In the genomic region with DNA sequence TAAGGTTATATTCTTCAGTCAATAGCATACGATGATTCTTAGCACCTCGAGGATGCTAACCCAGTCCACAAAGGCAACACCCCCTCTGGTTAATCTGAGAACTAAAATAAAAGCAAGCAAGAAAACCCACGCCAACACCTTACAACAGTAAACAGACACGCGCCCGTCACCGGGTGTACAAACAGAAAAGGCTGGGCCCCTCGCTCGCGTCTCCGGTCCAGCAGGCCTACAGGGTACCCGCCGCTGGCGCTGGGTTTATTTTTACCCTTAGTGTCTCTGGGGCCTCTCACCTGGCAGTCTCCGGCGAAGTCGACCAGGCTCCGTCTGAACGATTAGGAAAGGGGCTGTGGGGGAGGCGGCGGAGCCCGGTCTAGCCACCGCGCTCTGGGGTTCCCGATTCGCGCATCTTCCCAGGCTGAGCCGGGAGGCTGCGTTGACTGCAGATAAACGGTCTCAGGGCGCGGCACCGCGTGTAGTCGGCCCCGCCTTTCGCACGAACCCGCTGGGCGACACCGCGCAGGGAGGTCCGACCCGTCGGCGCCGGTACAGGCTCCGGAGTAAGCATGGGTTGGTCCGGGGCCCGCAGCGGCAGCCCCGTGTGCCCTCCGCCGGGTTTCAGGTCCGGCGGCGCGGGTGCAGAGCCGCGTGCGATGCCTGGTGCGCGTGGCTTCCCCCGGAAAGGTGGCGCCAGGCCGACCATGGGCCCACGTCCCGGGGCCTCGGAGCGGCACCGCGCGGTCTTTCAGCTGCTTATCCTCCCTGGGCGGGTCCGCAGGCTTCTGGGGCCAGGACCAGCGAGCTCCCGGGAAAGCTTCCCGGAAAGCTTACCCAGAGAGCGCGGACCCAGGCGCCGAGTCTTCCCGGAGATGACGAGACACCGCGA, we compare ENCODE assay signal across 1 cellular context.
TF ChIP-seq lines count a peak whose summit lies in the region.

A gene with protein sequence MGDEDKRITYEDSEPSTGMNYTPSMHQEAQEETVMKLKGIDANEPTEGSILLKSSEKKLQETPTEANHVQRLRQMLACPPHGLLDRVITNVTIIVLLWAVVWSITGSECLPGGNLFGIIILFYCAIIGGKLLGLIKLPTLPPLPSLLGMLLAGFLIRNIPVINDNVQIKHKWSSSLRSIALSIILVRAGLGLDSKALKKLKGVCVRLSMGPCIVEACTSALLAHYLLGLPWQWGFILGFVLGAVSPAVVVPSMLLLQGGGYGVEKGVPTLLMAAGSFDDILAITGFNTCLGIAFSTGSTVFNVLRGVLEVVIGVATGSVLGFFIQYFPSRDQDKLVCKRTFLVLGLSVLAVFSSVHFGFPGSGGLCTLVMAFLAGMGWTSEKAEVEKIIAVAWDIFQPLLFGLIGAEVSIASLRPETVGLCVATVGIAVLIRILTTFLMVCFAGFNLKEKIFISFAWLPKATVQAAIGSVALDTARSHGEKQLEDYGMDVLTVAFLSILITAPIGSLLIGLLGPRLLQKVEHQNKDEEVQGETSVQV (minus strand): TSS at position 868 of the 883 bp plus-strand sequence. CDS start 9,211 bp downstream, outside the sequence.

TF ChIP-seq in K562, 482 proteins besides CTCF, POLR2A, EP300 and RAD21 (continued from another document and continues in another):
- TF ChIP-seq, protein P1, sequence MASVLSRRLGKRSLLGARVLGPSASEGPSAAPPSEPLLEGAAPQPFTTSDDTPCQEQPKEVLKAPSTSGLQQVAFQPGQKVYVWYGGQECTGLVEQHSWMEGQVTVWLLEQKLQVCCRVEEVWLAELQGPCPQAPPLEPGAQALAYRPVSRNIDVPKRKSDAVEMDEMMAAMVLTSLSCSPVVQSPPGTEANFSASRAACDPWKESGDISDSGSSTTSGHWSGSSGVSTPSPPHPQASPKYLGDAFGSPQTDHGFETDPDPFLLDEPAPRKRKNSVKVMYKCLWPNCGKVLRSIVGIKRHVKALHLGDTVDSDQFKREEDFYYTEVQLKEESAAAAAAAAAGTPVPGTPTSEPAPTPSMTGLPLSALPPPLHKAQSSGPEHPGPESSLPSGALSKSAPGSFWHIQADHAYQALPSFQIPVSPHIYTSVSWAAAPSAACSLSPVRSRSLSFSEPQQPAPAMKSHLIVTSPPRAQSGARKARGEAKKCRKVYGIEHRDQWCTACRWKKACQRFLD (CRISPR knock-in tag; IDR thresholded peaks at IDR 0.05): no peak
- TF ChIP-seq KLF16 (IDR thresholded peaks at IDR 0.05) (no peak), BDP1 (IDR thresholded peaks at IDR 0.05; ENCODE audit: insufficient read depth, insufficient read length) (no peak), RFX5 (IDR thresholded peaks at IDR 0.05; ENCODE audit: low read depth, low read length) (no peak), ZZZ3 (IDR thresholded peaks at IDR 0.05) (no peak), CBX5 (IDR thresholded peaks at IDR 0.05; ENCODE audit: borderline replicate concordance, low read depth) (no peak), ZNF12 (CRISPR knock-in tag; IDR thresholded peaks at IDR 0.05) (no peak; the same call in 1 of the 2 replicates), NELFE (IDR thresholded peaks at IDR 0.05; ENCODE audit: insufficient read depth, insufficient read length) (no peak), ZNF589 (CRISPR knock-in tag; IDR thresholded peaks at IDR 0.05; ENCODE audit: low read depth) (no peak), ATF7 (IDR thresholded peaks at IDR 0.05) (0 out of 2 replicates have a peak, but pooled peaks have one; percentile 31), ZFP1 (CRISPR knock-in tag; IDR thresholded peaks at IDR 0.05) (no peak), CC2D1A (IDR thresholded peaks at IDR 0.05) (no peak)
- TF ChIP-seq, protein P2, sequence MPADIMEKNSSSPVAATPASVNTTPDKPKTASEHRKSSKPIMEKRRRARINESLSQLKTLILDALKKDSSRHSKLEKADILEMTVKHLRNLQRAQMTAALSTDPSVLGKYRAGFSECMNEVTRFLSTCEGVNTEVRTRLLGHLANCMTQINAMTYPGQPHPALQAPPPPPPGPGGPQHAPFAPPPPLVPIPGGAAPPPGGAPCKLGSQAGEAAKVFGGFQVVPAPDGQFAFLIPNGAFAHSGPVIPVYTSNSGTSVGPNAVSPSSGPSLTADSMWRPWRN (IDR thresholded peaks at IDR 0.05; ENCODE audit: low read depth): no peak
- TF ChIP-seq, protein P3, sequence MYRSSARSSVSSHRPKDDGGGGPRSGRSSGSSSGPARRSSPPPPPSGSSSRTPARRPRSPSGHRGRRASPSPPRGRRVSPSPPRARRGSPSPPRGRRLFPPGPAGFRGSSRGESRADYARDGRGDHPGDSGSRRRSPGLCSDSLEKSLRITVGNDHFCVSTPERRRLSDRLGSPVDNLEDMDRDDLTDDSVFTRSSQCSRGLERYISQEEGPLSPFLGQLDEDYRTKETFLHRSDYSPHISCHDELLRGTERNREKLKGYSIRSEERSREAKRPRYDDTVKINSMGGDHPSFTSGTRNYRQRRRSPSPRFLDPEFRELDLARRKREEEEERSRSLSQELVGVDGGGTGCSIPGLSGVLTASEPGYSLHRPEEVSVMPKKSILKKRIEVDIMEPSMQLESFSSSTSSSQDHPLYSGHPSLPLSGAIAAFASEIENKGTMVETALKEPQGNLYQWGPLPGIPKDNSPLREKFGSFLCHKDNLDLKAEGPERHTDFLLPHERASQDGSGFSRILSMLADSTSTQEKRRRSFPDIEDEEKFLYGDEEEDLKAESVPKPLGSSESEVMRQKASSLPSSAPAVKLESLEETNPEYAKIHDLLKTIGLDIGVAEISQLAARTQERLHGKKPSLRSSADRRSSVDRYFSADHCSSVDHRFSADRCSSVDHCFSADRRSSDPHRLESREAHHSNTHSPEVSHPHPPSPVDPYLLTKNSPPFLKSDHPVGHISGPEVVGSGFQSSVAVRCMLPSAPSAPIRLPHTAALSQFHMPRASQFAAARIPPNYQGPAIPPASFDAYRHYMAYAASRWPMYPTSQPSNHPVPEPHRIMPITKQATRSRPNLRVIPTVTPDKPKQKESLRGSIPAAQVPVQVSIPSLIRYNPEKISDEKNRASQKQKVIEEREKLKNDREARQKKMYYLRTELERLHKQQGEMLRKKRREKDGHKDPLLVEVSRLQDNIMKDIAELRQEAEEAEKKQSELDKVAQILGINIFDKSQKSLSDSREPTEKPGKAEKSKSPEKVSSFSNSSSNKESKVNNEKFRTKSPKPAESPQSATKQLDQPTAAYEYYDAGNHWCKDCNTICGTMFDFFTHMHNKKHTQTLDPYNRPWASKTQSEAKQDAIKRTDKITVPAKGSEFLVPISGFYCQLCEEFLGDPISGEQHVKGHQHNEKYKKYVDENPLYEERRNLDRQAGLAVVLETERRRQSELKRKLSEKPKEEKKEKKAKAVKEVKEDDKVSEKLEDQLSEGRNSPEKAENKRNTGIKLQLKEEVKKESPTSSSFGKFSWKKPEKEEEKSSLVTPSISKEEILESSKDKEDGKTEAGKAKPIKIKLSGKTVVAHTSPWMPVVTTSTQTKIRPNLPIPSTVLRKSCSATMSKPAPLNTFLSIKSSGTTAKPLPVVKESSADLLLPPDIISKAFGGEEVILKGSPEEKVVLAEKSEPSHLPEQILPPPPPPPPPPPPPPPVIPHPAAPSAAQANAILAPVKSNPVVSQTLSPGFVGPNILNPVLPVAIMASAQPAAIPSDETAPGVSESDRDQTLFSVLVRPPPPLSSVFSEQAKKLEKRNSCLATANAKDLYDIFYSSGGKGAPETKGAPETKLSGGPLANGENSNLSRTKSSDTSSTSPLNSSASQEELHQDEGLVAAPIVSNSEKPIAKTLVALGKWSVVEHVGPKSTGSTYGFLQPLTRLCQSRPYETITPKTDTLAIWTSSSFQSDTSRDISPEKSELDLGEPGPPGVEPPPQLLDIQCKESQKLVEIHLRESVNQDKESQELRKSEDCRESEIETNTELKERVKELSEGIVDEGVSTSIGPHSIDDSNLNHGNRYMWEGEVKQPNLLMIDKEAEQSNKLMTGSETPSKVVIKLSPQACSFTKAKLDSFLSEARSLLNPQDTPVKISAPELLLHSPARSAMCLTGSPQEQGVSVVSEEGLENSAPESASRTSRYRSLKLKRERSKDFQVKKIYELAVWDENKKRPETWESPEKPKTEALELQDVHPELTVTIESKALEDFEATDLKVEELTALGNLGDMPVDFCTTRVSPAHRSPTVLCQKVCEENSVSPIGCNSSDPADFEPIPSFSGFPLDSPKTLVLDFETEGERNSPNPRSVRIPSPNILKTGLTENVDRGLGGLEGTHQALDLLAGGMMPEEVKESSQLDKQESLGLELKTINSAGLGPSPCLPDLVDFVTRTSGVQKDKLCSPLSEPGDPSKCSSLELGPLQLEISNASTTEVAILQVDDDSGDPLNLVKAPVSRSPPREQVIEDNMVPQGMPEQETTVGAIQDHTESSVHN (IDR thresholded peaks at IDR 0.05; ENCODE audit: borderline replicate concordance in 1 of 2, low read depth in 1 of 2): no peak
- TF ChIP-seq, protein P4, sequence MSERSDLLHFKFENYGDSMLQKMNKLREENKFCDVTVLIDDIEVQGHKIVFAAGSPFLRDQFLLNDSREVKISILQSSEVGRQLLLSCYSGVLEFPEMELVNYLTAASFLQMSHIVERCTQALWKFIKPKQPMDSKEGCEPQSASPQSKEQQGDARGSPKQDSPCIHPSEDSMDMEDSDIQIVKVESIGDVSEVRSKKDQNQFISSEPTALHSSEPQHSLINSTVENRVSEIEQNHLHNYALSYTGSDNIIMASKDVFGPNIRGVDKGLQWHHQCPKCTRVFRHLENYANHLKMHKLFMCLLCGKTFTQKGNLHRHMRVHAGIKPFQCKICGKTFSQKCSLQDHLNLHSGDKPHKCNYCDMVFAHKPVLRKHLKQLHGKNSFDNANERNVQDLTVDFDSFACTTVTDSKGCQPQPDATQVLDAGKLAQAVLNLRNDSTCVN (CRISPR knock-in tag; IDR thresholded peaks at IDR 0.05): no peak
- TF ChIP-seq, protein P5, sequence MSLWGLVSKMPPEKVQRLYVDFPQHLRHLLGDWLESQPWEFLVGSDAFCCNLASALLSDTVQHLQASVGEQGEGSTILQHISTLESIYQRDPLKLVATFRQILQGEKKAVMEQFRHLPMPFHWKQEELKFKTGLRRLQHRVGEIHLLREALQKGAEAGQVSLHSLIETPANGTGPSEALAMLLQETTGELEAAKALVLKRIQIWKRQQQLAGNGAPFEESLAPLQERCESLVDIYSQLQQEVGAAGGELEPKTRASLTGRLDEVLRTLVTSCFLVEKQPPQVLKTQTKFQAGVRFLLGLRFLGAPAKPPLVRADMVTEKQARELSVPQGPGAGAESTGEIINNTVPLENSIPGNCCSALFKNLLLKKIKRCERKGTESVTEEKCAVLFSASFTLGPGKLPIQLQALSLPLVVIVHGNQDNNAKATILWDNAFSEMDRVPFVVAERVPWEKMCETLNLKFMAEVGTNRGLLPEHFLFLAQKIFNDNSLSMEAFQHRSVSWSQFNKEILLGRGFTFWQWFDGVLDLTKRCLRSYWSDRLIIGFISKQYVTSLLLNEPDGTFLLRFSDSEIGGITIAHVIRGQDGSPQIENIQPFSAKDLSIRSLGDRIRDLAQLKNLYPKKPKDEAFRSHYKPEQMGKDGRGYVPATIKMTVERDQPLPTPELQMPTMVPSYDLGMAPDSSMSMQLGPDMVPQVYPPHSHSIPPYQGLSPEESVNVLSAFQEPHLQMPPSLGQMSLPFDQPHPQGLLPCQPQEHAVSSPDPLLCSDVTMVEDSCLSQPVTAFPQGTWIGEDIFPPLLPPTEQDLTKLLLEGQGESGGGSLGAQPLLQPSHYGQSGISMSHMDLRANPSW (CRISPR knock-in tag; IDR thresholded peaks at IDR 0.05): no peak
- TF ChIP-seq, protein P6, sequence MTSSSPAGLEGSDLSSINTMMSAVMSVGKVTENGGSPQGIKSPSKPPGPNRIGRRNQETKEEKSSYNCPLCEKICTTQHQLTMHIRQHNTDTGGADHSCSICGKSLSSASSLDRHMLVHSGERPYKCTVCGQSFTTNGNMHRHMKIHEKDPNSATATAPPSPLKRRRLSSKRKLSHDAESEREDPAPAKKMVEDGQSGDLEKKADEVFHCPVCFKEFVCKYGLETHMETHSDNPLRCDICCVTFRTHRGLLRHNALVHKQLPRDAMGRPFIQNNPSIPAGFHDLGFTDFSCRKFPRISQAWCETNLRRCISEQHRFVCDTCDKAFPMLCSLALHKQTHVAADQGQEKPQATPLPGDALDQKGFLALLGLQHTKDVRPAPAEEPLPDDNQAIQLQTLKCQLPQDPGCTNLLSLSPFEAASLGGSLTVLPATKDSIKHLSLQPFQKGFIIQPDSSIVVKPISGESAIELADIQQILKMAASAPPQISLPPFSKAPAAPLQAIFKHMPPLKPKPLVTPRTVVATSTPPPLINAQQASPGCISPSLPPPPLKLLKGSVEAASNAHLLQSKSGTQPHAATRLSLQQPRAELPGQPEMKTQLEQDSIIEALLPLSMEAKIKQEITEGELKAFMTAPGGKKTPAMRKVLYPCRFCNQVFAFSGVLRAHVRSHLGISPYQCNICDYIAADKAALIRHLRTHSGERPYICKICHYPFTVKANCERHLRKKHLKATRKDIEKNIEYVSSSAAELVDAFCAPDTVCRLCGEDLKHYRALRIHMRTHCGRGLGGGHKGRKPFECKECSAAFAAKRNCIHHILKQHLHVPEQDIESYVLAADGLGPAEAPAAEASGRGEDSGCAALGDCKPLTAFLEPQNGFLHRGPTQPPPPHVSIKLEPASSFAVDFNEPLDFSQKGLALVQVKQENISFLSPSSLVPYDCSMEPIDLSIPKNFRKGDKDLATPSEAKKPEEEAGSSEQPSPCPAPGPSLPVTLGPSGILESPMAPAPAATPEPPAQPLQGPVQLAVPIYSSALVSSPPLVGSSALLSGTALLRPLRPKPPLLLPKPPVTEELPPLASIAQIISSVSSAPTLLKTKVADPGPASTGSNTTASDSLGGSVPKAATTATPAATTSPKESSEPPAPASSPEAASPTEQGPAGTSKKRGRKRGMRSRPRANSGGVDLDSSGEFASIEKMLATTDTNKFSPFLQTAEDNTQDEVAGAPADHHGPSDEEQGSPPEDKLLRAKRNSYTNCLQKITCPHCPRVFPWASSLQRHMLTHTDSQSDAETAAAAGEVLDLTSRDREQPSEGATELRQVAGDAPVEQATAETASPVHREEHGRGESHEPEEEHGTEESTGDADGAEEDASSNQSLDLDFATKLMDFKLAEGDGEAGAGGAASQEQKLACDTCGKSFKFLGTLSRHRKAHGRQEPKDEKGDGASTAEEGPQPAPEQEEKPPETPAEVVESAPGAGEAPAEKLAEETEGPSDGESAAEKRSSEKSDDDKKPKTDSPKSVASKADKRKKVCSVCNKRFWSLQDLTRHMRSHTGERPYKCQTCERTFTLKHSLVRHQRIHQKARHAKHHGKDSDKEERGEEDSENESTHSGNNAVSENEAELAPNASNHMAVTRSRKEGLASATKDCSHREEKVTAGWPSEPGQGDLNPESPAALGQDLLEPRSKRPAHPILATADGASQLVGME (CRISPR knock-in tag; IDR thresholded peaks at IDR 0.05): no peak
